Comparison of ENCODE assay signal across 7 cellular contexts in genomic region chrX:154714925-154715324, GRCh38. TPM values are rescaled to one million over a fixed set of nuclear protein-coding genes. Genes with fewer than 3 reads are reported as not detected.
DNase-seq lines count a peak whose midpoint lies in the region; ATAC-seq and TF ChIP-seq lines count a peak whose summit lies in the region.

No MANE protein-coding gene starts in this region.

- H3K4me3 ChIP-seq in DND-41 (ENCODE audit: low read depth in 1 of 2, low read length in 2 of 2) = no peak overlapping the region
- H3K4me3 ChIP-seq in heart left ventricle = no peak overlapping the region
- no peak overlapping the region for H3K4me3 ChIP-seq in sigmoid colon

- peak; percentile 48 for ATAC-seq in DND-41 (ENCODE audit: insufficient read depth, low read depth)
- ATAC-seq in GM21786 (IDR thresholded peaks at IDR 0.05; ENCODE audit: unreplicated experiment) = peak; percentile 48
- peak in 3 of 4 donors; percentile 59 to 73 (median 70) for ATAC-seq in heart left ventricle
- no peak for ATAC-seq in GM19023 (IDR thresholded peaks at IDR 0.05; ENCODE audit: unreplicated experiment)

- peak overlapping the region; percentile 96; the same call in 1 of the 2 replicates for H3K27ac ChIP-seq in DND-41 (ENCODE audit: low read length)
- no peak overlapping the region for H3K27ac ChIP-seq in heart left ventricle
- H3K27ac ChIP-seq in sigmoid colon = no peak overlapping the region

- TF ChIP-seq EP300 in sigmoid colon (IDR thresholded peaks at IDR 0.05) = no peak

- peak; percentile 67 for DNase-seq in DND-41
- peak; percentile 52 for DNase-seq in NCI-H2227 (lab: John Stamatoyannopoulos, UW; ENCODE audit: unreplicated experiment)
- DNase-seq in activated T-cell treated with anti-CD3 and anti-CD28 coated beads, Interleukin-2, amount 50 U/mL, for 48 hours = peak; percentile 42 to 51
- no peak for DNase-seq in heart left ventricle
- no peak for DNase-seq in sigmoid colon

- H3K36me3 ChIP-seq in DND-41 (ENCODE audit: insufficient read depth, low read length) (peaks cover 62% of the 10 kb centered on the region), heart left ventricle (peaks cover 0 to 49% (median 28%) of the 10 kb centered on the region in 9 donors), sigmoid colon (no peaks in the 10 kb centered on the region)

- H3K4me2 ChIP-seq in DND-41 (ENCODE audit: insufficient read depth, low read length) = no peak overlapping the region

- peaks cover 49% of the 10 kb centered on the region for H3K4me1 ChIP-seq in DND-41 (ENCODE audit: insufficient read depth, low read length)
- peaks cover 0 to 63% (median 35%) of the 10 kb centered on the region in 12 donors for H3K4me1 ChIP-seq in heart left ventricle
- no peaks in the 10 kb centered on the region for H3K4me1 ChIP-seq in sigmoid colon

- H3K9me3 ChIP-seq in DND-41 (ENCODE audit: insufficient read depth, low read length, severe bottlenecking) (no peaks in the 10 kb centered on the region), heart left ventricle (no peaks in the 10 kb centered on the region), sigmoid colon (no peaks in the 10 kb centered on the region)

- H2AFZ ChIP-seq in DND-41 (ENCODE audit: low read depth, low read length) = no peak overlapping the region

- no peaks in the 10 kb centered on the region for H3K27me3 ChIP-seq in DND-41 (ENCODE audit: insufficient read depth, low read length, poor library complexity)
- H3K27me3 ChIP-seq in heart left ventricle = peaks cover 0 to 6% (median 0%) of the 10 kb centered on the region in 9 donors
- no peaks in the 10 kb centered on the region for H3K27me3 ChIP-seq in sigmoid colon

- H3K79me2 ChIP-seq in DND-41 (ENCODE audit: insufficient read depth, low read length) = peaks cover 42% of the 10 kb centered on the region

- WGBS in heart left ventricle, 4 donors = 0 to 7% (median 1%) methylated on average over 2 of the region's 2 CpGs
- WGBS in sigmoid colon, 2 donors = 1 to 4% methylated on average over 2 of the region's 2 CpGs

- no peak overlapping the region for H3K9ac ChIP-seq in DND-41 (ENCODE audit: low read depth, low read length)

- TF ChIP-seq POLR2A in heart left ventricle (IDR thresholded peaks at IDR 0.05) = no peak
- no peak for TF ChIP-seq POLR2A in sigmoid colon (IDR thresholded peaks at IDR 0.05)

- no peaks in the 10 kb centered on the region for H4K20me1 ChIP-seq in DND-41 (ENCODE audit: insufficient read depth, low read length)

- peak; percentile 86 for TF ChIP-seq CTCF in DND-41 (IDR thresholded peaks at IDR 0.05; ENCODE audit: borderline replicate concordance, extremely low read depth, low read length, poor library complexity, severe bottlenecking)
- peak; percentile 55 to 86 (median 70) for TF ChIP-seq CTCF in heart left ventricle (IDR thresholded peaks at IDR 0.05)
- TF ChIP-seq CTCF in sigmoid colon (IDR thresholded peaks at IDR 0.05) = peak; percentile 55 to 65 (median 61)

- intact Hi-C loops in heart left ventricle (cut with DNase I) = loop anchor here in 4 of 10 donors (2.0 to 5.0 kb wide), 3 partner anchors 32 to 37 kb away; partner anchors contain the start of gene GAB3 (in 1 of the 4)
- intact Hi-C loops in sigmoid colon (cut with DNase I) = no loop called here

RNA-seq across cellular contexts. Expression of gene GAB3, which starts 36.0 kb away (rescaled TPM):
- total RNA-seq in heart left ventricle (10 to 100 TPM; 11.5 to 29.0 (median 18.6) TPM), sigmoid colon (1 to 10 TPM; 2.0 to 5.5 (median 4.1) TPM)
- polyA plus RNA-seq in heart left ventricle (10 to 100 TPM in 1 of 2 donors, 1 to 10 TPM in 1; 7.2 to 12.3 TPM), sigmoid colon (1 to 10 TPM in 1 of 3 donors, under 1 TPM in 2; 0.46 to 2.5 (median 0.60) TPM)

RNA-seq across cellular contexts. Expression of gene DKC1, which starts 47.7 kb away (rescaled TPM):
- total RNA-seq in heart left ventricle (10 to 100 TPM; 12.9 to 31.0 (median 23.6) TPM), sigmoid colon (10 to 100 TPM; 18.2 to 38.8 (median 19.2) TPM)
- polyA plus RNA-seq in heart left ventricle (10 to 100 TPM; 13.7 to 31.9 TPM), sigmoid colon (10 to 100 TPM; 19.7 to 47.5 (median 24.0) TPM)

Comparison
In these comparisons a context has a peak if more than half of its experiments do, and no peak if none do; other contexts are left out.
1. DNase-seq: peak in DND-41 (single experiment), NCI-H2227 (single experiment) and activated T-cell treated with anti-CD3 and anti-CD28 coated beads, Interleukin-2, amount 50 U/mL, for 48 hours (2 of 2); none in heart left ventricle (0 of 5) and sigmoid colon (single experiment).
2. Peak in every context shown above with its lines, with median percentiles within 50 percentile points of each other: CTCF ChIP-seq.